15 cellular contexts compared by ENCODE assay signal in genomic region chr2:3183766-3184165, GRCh38.
DNase-seq lines count a peak whose midpoint lies in the region; ATAC-seq, FAIRE-seq and TF ChIP-seq lines count a peak whose summit lies in the region.
"Had no signal": no experiment of that assay in that cellular context is flagged by ENCODE, and none has a peak within 500 bp of the region (broad histone marks: within the 10 kb centered on the region; RNA-seq: fewer than 3 reads in every experiment).

No MANE protein-coding gene starts in this region.

- no peak overlapping the region for H3K27ac ChIP-seq in kidney (ENCODE audit: low read depth in 2 of 2, low read length in 2 of 2)
- H3K27ac ChIP-seq in endodermal cell (ENCODE audit: low read depth, low read length), result no peak overlapping the region
- H3K27ac ChIP-seq: BLaER1 treated with 17β-estradiol and CSF1 and Interleukin-3, amounts not matched to agents 10 nM and 100 nM had no signal

- H3K36me3 ChIP-seq in kidney (ENCODE audit: control insufficient read depth in 1 of 2, insufficient read depth in 2 of 2, low read length in 2 of 2) (peaks cover 0 to 3% of the 10 kb centered on the region in 2 donors), endodermal cell (ENCODE audit: control insufficient read depth, insufficient read depth, low read length) (no peaks in the 10 kb centered on the region)

- no peaks in the 10 kb centered on the region for H3K27me3 ChIP-seq in endodermal cell (ENCODE audit: control insufficient read depth, insufficient read depth, low read length, poor library complexity, severe bottlenecking)
- H3K27me3 ChIP-seq: BLaER1 treated with 17β-estradiol and CSF1 and Interleukin-3, amounts not matched to agents 10 nM and 100 nM had no signal

- POLR2A ChIA-PET in T-cell (lab: Charles Lee), result no interaction called here

- peak overlapping the region; percentile 59 for H3K27ac Mint-ChIP-seq in activated T-cell treated with anti-CD3 and anti-CD28 coated beads, Interleukin-2, amount 50 U/mL, for 24 hours
- H3K27ac Mint-ChIP-seq in endodermal cell, result no peak overlapping the region
- no peak overlapping the region for H3K27ac Mint-ChIP-seq in T-cell

- no peaks in the 10 kb centered on the region for H3K9me3 ChIP-seq in kidney (ENCODE audit: control insufficient read depth in 1 of 2, low read length in 2 of 2)
- no peaks in the 10 kb centered on the region for H3K9me3 ChIP-seq in endodermal cell (ENCODE audit: control insufficient read depth, low read length)
- H3K9me3 ChIP-seq: BLaER1 treated with 17β-estradiol and CSF1 and Interleukin-3, amounts not matched to agents 10 nM and 100 nM had no signal

- CTCF ChIA-PET in T-cell (lab: Charles Lee), result no interaction called here

- no peaks in the 10 kb centered on the region for H3K27me3 Mint-ChIP-seq in activated T-cell treated with anti-CD3 and anti-CD28 coated beads, Interleukin-2, amount 50 U/mL, for 24 hours
- H3K27me3 Mint-ChIP-seq in endodermal cell (ENCODE audit: insufficient read depth) (no peaks in the 10 kb centered on the region), T-cell (no peaks in the 10 kb centered on the region)
- H3K27me3 Mint-ChIP-seq: CD4-positive, CD25-positive, alpha-beta regulatory T cell; IgD-negative memory B cell had no signal

- no peak for TF ChIP-seq CTCF in kidney (IDR thresholded peaks at IDR 0.05; ENCODE audit: borderline replicate concordance, extremely low read depth, insufficient read depth)
- TF ChIP-seq CTCF in endodermal cell (conservative IDR thresholded peaks at IDR 0.05), result no peak

- H3K36me3 Mint-ChIP-seq in activated T-cell treated with anti-CD3 and anti-CD28 coated beads, Interleukin-2, amount 50 U/mL, for 24 hours (ENCODE audit: low read depth), result peaks cover 40% of the 10 kb centered on the region
- peaks cover 22% of the 10 kb centered on the region for H3K36me3 Mint-ChIP-seq in endodermal cell (ENCODE audit: low read depth)
- peaks cover 22% of the 10 kb centered on the region for H3K36me3 Mint-ChIP-seq in T-cell

- no peaks in the 10 kb centered on the region for H3K4me1 Mint-ChIP-seq in activated T-cell treated with anti-CD3 and anti-CD28 coated beads, Interleukin-2, amount 50 U/mL, for 24 hours (ENCODE audit: low read depth)
- H3K4me1 Mint-ChIP-seq in endodermal cell, result no peaks in the 10 kb centered on the region
- peaks cover 0 to 7% (median 0%) of the 10 kb centered on the region in 3 donors for H3K4me1 Mint-ChIP-seq in T-cell
- H3K4me1 Mint-ChIP-seq: IgD-negative memory B cell had no signal

- DNase-seq in activated T-cell treated with anti-CD3 and anti-CD28 coated beads, Interleukin-2, amount 50 U/mL, for 24 hours, result no peak
- DNase-seq in activated T-cell treated with anti-CD3 and anti-CD28 coated beads, Interleukin-2, amount 50 U/mL, for 1 hour, result no peak
- DNase-seq in kidney (peak; percentile 51), posterior vena cava (ENCODE audit: low spot score) (peak; percentile 72), endodermal cell (no peak), T-cell (no peak)
- DNase-seq: 8988T; CD4-positive, CD25-positive, alpha-beta regulatory T cell; DMS53; GF-D8 had no signal

- ATAC-seq in HG03342 (IDR thresholded peaks at IDR 0.05; ENCODE audit: unreplicated experiment) (no peak), T-cell (replicated peaks in 1 of 4) (no peak)
- ATAC-seq: HCT116 had no signal

- H3K4me3 Mint-ChIP-seq in activated T-cell treated with anti-CD3 and anti-CD28 coated beads, Interleukin-2, amount 50 U/mL, for 24 hours, result no peak overlapping the region
- no peak overlapping the region for H3K4me3 Mint-ChIP-seq in endodermal cell
- H3K4me3 Mint-ChIP-seq in T-cell, result no peak overlapping the region
- H3K4me3 Mint-ChIP-seq: CD4-positive, CD25-positive, alpha-beta regulatory T cell; IgD-negative memory B cell had no signal

- 92 to 100% methylated on average over 1 to 10 of the region's 10 CpGs for WGBS in endodermal cell (ENCODE audit: insufficient coverage in 1 of 2, insufficient read length in 1 of 2), 2 experiments

- no peaks in the 10 kb centered on the region for H3K9me3 Mint-ChIP-seq in activated T-cell treated with anti-CD3 and anti-CD28 coated beads, Interleukin-2, amount 50 U/mL, for 24 hours
- no peaks in the 10 kb centered on the region for H3K9me3 Mint-ChIP-seq in endodermal cell
- H3K9me3 Mint-ChIP-seq in T-cell, result no peaks in the 10 kb centered on the region
- H3K9me3 Mint-ChIP-seq: CD4-positive, CD25-positive, alpha-beta regulatory T cell had no signal

- H3K9ac ChIP-seq in kidney (ENCODE audit: low read length in 2 of 2), result no peak overlapping the region
- no peak overlapping the region for H3K9ac ChIP-seq in endodermal cell (ENCODE audit: extremely low read depth, low read length, poor library complexity, severe bottlenecking)
- H3K9ac ChIP-seq: BLaER1 treated with 17β-estradiol and CSF1 and Interleukin-3, amounts not matched to agents 10 nM and 100 nM had no signal

- H3K4me1 ChIP-seq in kidney (ENCODE audit: control insufficient read depth in 1 of 2, insufficient read depth in 1 of 2, low read depth in 1 of 2, low read length in 2 of 2), result no peaks in the 10 kb centered on the region
- H3K4me1 ChIP-seq in endodermal cell (ENCODE audit: control insufficient read depth, insufficient read depth, low read length), result no peaks in the 10 kb centered on the region

- intact Hi-C loops in kidney (cut with DNase I), result no loop called here
- intact Hi-C loops in posterior vena cava (cut with DNase I), result no loop called here

- no peak for FAIRE-seq in kidney (lab: Jason Lieb, UNC)
- FAIRE-seq: H54 had no signal

- H3K4me3 ChIP-seq in kidney (ENCODE audit: low read length in 2 of 2), result no peak overlapping the region
- no peak overlapping the region for H3K4me3 ChIP-seq in endodermal cell (ENCODE audit: low read length)
- H3K4me3 ChIP-seq: BLaER1 treated with 17β-estradiol and CSF1 and Interleukin-3, amounts not matched to agents 10 nM and 100 nM had no signal

Comparison
In these comparisons a context has a peak if more than half of its experiments do, and no peak if none do; other contexts are left out.
1. DNase-seq: peak in kidney (single experiment) and posterior vena cava (single experiment); none in activated T-cell treated with anti-CD3 and anti-CD28 coated beads, Interleukin-2, amount 50 U/mL, for 24 hours (single experiment), activated T-cell treated with anti-CD3 and anti-CD28 coated beads, Interleukin-2, amount 50 U/mL, for 1 hour (single experiment), endodermal cell (single experiment) and T-cell (0 of 34).